In genomic region chr10:117546630-117547300, GRCh38 we compare ENCODE assay signal across 1 cellular context.
TF ChIP-seq lines count a peak whose summit lies in the region.

No MANE protein-coding gene starts in this region.

TF ChIP-seq in SK-N-SH treated with all-trans-retinoic acid at 6 μM for 48 hours, 23 proteins besides CTCF, POLR2A, EP300 and RAD21 (continued from another document):
- TF ChIP-seq, protein P1, sequence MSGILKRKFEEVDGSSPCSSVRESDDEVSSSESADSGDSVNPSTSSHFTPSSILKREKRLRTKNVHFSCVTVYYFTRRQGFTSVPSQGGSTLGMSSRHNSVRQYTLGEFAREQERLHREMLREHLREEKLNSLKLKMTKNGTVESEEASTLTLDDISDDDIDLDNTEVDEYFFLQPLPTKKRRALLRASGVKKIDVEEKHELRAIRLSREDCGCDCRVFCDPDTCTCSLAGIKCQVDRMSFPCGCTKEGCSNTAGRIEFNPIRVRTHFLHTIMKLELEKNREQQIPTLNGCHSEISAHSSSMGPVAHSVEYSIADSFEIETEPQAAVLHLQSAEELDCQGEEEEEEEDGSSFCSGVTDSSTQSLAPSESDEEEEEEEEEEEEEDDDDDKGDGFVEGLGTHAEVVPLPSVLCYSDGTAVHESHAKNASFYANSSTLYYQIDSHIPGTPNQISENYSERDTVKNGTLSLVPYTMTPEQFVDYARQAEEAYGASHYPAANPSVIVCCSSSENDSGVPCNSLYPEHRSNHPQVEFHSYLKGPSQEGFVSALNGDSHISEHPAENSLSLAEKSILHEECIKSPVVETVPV (CRISPR knock-in tag; IDR thresholded peaks at IDR 0.05): no peak
- TF ChIP-seq, protein P2, sequence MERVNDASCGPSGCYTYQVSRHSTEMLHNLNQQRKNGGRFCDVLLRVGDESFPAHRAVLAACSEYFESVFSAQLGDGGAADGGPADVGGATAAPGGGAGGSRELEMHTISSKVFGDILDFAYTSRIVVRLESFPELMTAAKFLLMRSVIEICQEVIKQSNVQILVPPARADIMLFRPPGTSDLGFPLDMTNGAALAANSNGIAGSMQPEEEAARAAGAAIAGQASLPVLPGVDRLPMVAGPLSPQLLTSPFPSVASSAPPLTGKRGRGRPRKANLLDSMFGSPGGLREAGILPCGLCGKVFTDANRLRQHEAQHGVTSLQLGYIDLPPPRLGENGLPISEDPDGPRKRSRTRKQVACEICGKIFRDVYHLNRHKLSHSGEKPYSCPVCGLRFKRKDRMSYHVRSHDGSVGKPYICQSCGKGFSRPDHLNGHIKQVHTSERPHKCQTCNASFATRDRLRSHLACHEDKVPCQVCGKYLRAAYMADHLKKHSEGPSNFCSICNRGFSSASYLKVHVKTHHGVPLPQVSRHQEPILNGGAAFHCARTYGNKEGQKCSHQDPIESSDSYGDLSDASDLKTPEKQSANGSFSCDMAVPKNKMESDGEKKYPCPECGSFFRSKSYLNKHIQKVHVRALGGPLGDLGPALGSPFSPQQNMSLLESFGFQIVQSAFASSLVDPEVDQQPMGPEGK (CRISPR knock-in tag; IDR thresholded peaks at IDR 0.05; ENCODE audit: borderline replicate concordance): no peak
